ENCODE assay signal across 13 cellular contexts in the genomic region with DNA sequence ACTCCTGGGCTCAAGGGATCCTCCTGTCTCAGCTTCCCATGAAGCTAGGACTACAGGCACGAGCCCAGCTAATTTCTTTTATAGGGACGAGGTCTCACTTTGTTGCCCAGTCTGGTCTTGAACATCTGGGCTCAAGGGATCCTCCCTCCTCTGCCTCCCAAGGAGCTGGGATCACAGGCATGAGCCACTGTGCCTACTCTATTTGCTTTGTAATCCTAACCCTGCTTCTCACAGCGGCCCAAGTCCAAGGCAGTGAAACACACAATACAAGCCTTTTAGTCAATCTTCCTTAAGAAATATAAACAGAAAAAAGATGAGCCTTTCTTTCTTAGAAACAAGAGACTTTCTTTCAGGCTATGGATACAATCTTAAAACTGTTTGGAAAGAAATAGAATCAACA.
"Had no signal": no experiment of that assay in that cellular context is flagged by ENCODE, and none has a peak within 500 bp of the region (broad histone marks: within the 10 kb centered on the region; RNA-seq: fewer than 3 reads in every experiment).

No MANE protein-coding gene starts in this region.

- H3K4me3 ChIP-seq: lower lobe of right lung, tibial nerve had no signal

- H3K27me3 ChIP-seq: tibial nerve had no signal

- FAIRE-seq: TTC549 had no signal

- H3K9me3 ChIP-seq: lower lobe of right lung, tibial nerve had no signal

- H3K27ac Mint-ChIP-seq: mesothelial cell of epicardium had no signal

- H3K4me1 ChIP-seq: tibial nerve had no signal

- H3K9me3 Mint-ChIP-seq: mesothelial cell of epicardium, neural crest cell had no signal

- H3K36me3 ChIP-seq: tibial nerve had no signal

- H3K4me3 Mint-ChIP-seq: brain, mesothelial cell of epicardium, neural crest cell had no signal

- DNase-seq: activated CD4-positive, alpha-beta T cell treated with anti-CD3 and anti-CD28 coated beads, Interleukin-2, amount 50 U/mL, for 4 hours; activated CD8-positive, alpha-beta memory T cell treated with anti-CD3 and anti-CD28 coated beads, Interleukin-2, amount 50 U/mL, for 4 hours; activated naive CD4-positive, alpha-beta T cell treated with Interleukin-2 at 50 U/mL for 16 hours; amygdala; effector memory CD4-positive, alpha-beta T cell; lower lobe of right lung; T-helper 2 cell had no signal

- ATAC-seq: lower lobe of right lung had no signal

- H3K27ac ChIP-seq: epithelial cell of prostate, lower lobe of right lung, tibial nerve had no signal
